ENCODE assay signal across 12 cellular contexts in the genomic region with DNA sequence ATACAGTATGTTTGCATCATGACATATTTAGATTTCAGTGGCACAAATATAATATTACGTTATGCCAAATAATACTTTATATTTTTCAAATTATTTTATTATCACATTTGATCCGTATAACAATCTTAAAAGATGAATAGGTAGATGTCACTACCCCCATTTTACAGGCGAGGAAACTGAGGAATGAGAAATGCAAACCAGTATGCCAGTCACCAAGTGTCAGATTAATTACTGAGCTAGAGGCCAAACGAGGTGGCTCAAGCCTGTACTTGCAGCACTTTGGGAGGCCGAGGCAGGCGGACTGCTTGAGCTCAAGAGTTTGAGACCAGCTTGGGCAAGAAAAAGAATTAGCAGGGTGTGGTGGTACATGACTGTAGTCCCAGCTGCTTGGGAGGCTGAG.
"Had no signal": no experiment of that assay in that cellular context is flagged by ENCODE, and none has a peak within 500 bp of the region (broad histone marks: within the 10 kb centered on the region; RNA-seq: fewer than 3 reads in every experiment).

No MANE protein-coding gene starts in this region.

- H3K4me3 ChIP-seq: colonic mucosa had no signal

- H3K4me1 ChIP-seq: colonic mucosa had no signal

- H3K27ac ChIP-seq: colonic mucosa had no signal

- H3K27me3 ChIP-seq: colonic mucosa, SJCRH30 had no signal

- FAIRE-seq: astrocyte, frontal cortex had no signal

- H3K9me3 Mint-ChIP-seq: activated T-cell treated with anti-CD3 and anti-CD28 coated beads, Interleukin-2, amount 50 U/mL, for 4 hours; nephron had no signal

- H3K36me3 ChIP-seq: colonic mucosa, SJCRH30 had no signal

- DNase-seq: activated CD4-positive, alpha-beta T cell treated with anti-CD3 and anti-CD28 coated beads, Interleukin-2, amount 50 U/mL, for 4 hours; activated CD4-positive, CD25-positive, alpha-beta regulatory T cell treated with anti-CD3 and anti-CD28 coated beads, Interleukin-2, amount 50 U/mL, for 72 hours; activated gamma-delta T cell; activated T-cell treated with anti-CD3 and anti-CD28 coated beads, Interleukin-2, amount 50 U/mL, for 4 hours; colonic mucosa; kidney glomerular epithelial cell; SJCRH30; stimulated activated CD4-positive, alpha-beta T cell treated with anti-CD3 and anti-CD28 coated beads, Interleukin-4, amount 100 ng/mL, for 1 hour; T-helper 9 cell had no signal

- H3K9me3 ChIP-seq: colonic mucosa, SJCRH30 had no signal
